ENCODE assay signal across 8 cellular contexts in genomic region chr16:2838928-2839327, GRCh38. TPM values are rescaled to one million over a fixed set of nuclear protein-coding genes. Genes with fewer than 3 reads are reported as not detected.
DNase-seq lines count a peak whose midpoint lies in the region; ATAC-seq, FAIRE-seq and TF ChIP-seq lines count a peak whose summit lies in the region.

No MANE protein-coding gene starts in this region.

- FAIRE-seq in astrocyte (lab: Jason Lieb, UNC) = no peak

- no peaks in the 10 kb centered on the region for H3K27me3 Mint-ChIP-seq in astrocyte (ENCODE audit: low read depth, unreplicated experiment)

- TF ChIP-seq CTCF in SU-DHL-6 (IDR thresholded peaks at IDR 0.05; ENCODE audit: insufficient read depth, low read length, poor library complexity, severe bottlenecking) = peak; percentile 59
- peak; percentile 78 for TF ChIP-seq CTCF in astrocyte (IDR thresholded peaks at IDR 0.05; ENCODE audit: insufficient read depth, low read depth, low read length)
- peak; percentile 80 for TF ChIP-seq CTCF in hepatocyte (IDR thresholded peaks at IDR 0.05; ENCODE audit: poor library complexity)
- peak in 3 of 4 experiments; percentile 23 to 50 (median 33) for TF ChIP-seq CTCF in sigmoid colon (IDR thresholded peaks at IDR 0.05)

- H3K4me1 ChIP-seq in astrocyte (ENCODE audit: insufficient read depth, low read length) (peaks cover 33% of the 10 kb centered on the region), hepatocyte (ENCODE audit: insufficient read depth) (peaks cover 5% of the 10 kb centered on the region), sigmoid colon (peaks cover 0 to 9% (median 3%) of the 10 kb centered on the region in 4 donors)

- H3K9me3 ChIP-seq in SU-DHL-6 (ENCODE audit: insufficient read depth, low read length) = no peaks in the 10 kb centered on the region
- H3K9me3 ChIP-seq in astrocyte (ENCODE audit: insufficient read depth, low read depth, low read length) = no peaks in the 10 kb centered on the region
- no peaks in the 10 kb centered on the region for H3K9me3 ChIP-seq in hepatocyte (ENCODE audit: low read depth)
- H3K9me3 ChIP-seq in sigmoid colon = no peaks in the 10 kb centered on the region

- H3K36me3 ChIP-seq in SU-DHL-6 (ENCODE audit: low read length) (no peaks in the 10 kb centered on the region), astrocyte (ENCODE audit: insufficient read depth, low read length) (no peaks in the 10 kb centered on the region), hepatocyte (replicated peaks; ENCODE audit: insufficient read depth, low read depth) (no peaks in the 10 kb centered on the region), sigmoid colon (no peaks in the 10 kb centered on the region)

- H3K9me3 Mint-ChIP-seq in astrocyte (ENCODE audit: unreplicated experiment) = no peaks in the 10 kb centered on the region

- peaks cover 36% of the 10 kb centered on the region for H3K4me1 Mint-ChIP-seq in astrocyte (ENCODE audit: low read depth, unreplicated experiment)

- H3K27ac Mint-ChIP-seq in astrocyte (ENCODE audit: unreplicated experiment) = peak overlapping the region; percentile 94

- H3F3A ChIP-seq in SU-DHL-6 (ENCODE audit: insufficient read depth) = no peaks in the 10 kb centered on the region

- H3K79me2 ChIP-seq in SU-DHL-6 (ENCODE audit: insufficient read depth, low read length) (no peaks in the 10 kb centered on the region), astrocyte (ENCODE audit: insufficient read depth, low read length) (no peaks in the 10 kb centered on the region), hepatocyte (no peaks in the 10 kb centered on the region)

- DNase-seq in DMS53 (lab: John Stamatoyannopoulos, UW) = peak; percentile 85
- peak; percentile 74 for DNase-seq in HT1080 (ENCODE audit: low read depth)
- DNase-seq in astrocyte (ENCODE audit: low read depth) = peak; percentile 68
- DNase-seq in hepatocyte (ENCODE audit: low spot score) = peak; percentile 90
- no peak for DNase-seq in sigmoid colon

- no peaks in the 10 kb centered on the region for H4K20me1 ChIP-seq in SU-DHL-6 (ENCODE audit: low read depth, low read length)
- no peaks in the 10 kb centered on the region for H4K20me1 ChIP-seq in astrocyte (ENCODE audit: insufficient read depth, low read length)
- H4K20me1 ChIP-seq in hepatocyte (ENCODE audit: insufficient read depth, poor library complexity, severe bottlenecking) = no peaks in the 10 kb centered on the region

- H3K27ac ChIP-seq in SU-DHL-6 (ENCODE audit: low read depth, low read length) (no peak overlapping the region), astrocyte (ENCODE audit: low read depth, low read length) (peak overlapping the region; percentile 5), hepatocyte (no peak overlapping the region), sigmoid colon (no peak overlapping the region)

- H2AFZ ChIP-seq in SU-DHL-6 (ENCODE audit: low read depth, low read length, severe bottlenecking) = no peak overlapping the region
- H2AFZ ChIP-seq in astrocyte (ENCODE audit: low read depth, low read length) = peak overlapping the region; percentile 58
- no peak overlapping the region for H2AFZ ChIP-seq in hepatocyte

- no peak for TF ChIP-seq POLR2A in sigmoid colon (IDR thresholded peaks at IDR 0.05)

- intact Hi-C loops in sigmoid colon (cut with DNase I) = no loop called here

- TF ChIP-seq EP300 in sigmoid colon (IDR thresholded peaks at IDR 0.05) = no peak

- H3K9ac ChIP-seq in SU-DHL-6 (ENCODE audit: low read length) (no peak overlapping the region), astrocyte (ENCODE audit: low read length) (peak overlapping the region; percentile 31)

- no peaks in the 10 kb centered on the region for H3K27me3 ChIP-seq in SU-DHL-6 (ENCODE audit: low read length)
- no peaks in the 10 kb centered on the region for H3K27me3 ChIP-seq in astrocyte (ENCODE audit: insufficient read depth, low read length)
- H3K27me3 ChIP-seq in hepatocyte = no peaks in the 10 kb centered on the region
- peaks cover 0 to 52% (median 16%) of the 10 kb centered on the region in 3 donors for H3K27me3 ChIP-seq in sigmoid colon

- H3K4me3 Mint-ChIP-seq in astrocyte (ENCODE audit: unreplicated experiment) = no peak overlapping the region

- no peaks in the 10 kb centered on the region for H3K36me3 Mint-ChIP-seq in astrocyte (ENCODE audit: low read depth, unreplicated experiment)

- no peak for ATAC-seq in HG02678 (IDR thresholded peaks at IDR 0.05; ENCODE audit: unreplicated experiment)
- no peak for ATAC-seq in HG02610 (IDR thresholded peaks at IDR 0.05; ENCODE audit: unreplicated experiment)

- H3K9me2 ChIP-seq in SU-DHL-6 (replicated peaks; ENCODE audit: insufficient read depth, low read length) = no peaks in the 10 kb centered on the region
- no peaks in the 10 kb centered on the region for H3K9me2 ChIP-seq in hepatocyte (replicated peaks; ENCODE audit: insufficient read depth)

- no peak overlapping the region for H3K4me2 ChIP-seq in SU-DHL-6 (ENCODE audit: low read depth, low read length, poor library complexity, severe bottlenecking)
- H3K4me2 ChIP-seq in astrocyte (ENCODE audit: low read length) = no peak overlapping the region
- no peak overlapping the region for H3K4me2 ChIP-seq in hepatocyte

- 9% methylated on average over 12 of the region's 12 CpGs for WGBS in hepatocyte (ENCODE audit: low lambda C conversion rate, missing lambda C conversion rate)
- WGBS in sigmoid colon, 2 donors = 3 to 7% methylated on average over 12 of the region's 12 CpGs

- H3K4me3 ChIP-seq in SU-DHL-6 (ENCODE audit: insufficient read depth, low read length, poor library complexity, severe bottlenecking) = no peak overlapping the region
- no peak overlapping the region for H3K4me3 ChIP-seq in astrocyte (ENCODE audit: insufficient read depth, low read depth, low read length)
- H3K4me3 ChIP-seq in hepatocyte = no peak overlapping the region
- no peak overlapping the region for H3K4me3 ChIP-seq in sigmoid colon

RNA-seq across cellular contexts. Expression of gene ZG16B, which starts 8.8 kb away (rescaled TPM):
- 0.20 and 0.47 TPM in 2 replicates for total RNA-seq in HT1080 (2014; rRNA removed; shearing (Covaris generic))
- polyA plus RNA-seq in HT1080 (2015; cell fraction: cytosol; rRNA removed) = 0.25 TPM in 1 of 2 replicates, not detected in the other
- polyA plus RNA-seq in HT1080 (2015; cell fraction: nucleus; rRNA removed) = 0.19 and 0.48 TPM in 2 replicates
- total RNA-seq in astrocyte (not detected in 2 replicates), hepatocyte (4.3 and 5.4 TPM in 2 replicates), sigmoid colon (not detected)
- polyA plus RNA-seq in hepatocyte (4.9 and 7.9 TPM in 2 replicates), sigmoid colon (100 to 1,000 TPM in 1 of 3 donors, 10 to 100 TPM in 2; 15.6 to 147 (median 55.0) TPM)

RNA-seq across cellular contexts. Expression of gene PRSS22, which starts 19.0 kb away (rescaled TPM):
- total RNA-seq in HT1080 (2014; rRNA removed; shearing (Covaris generic)) = not detected in 2 replicates
- not detected in 2 replicates for polyA plus RNA-seq in HT1080 (2015; cell fraction: cytosol; rRNA removed)
- not detected in 2 replicates for polyA plus RNA-seq in HT1080 (2015; cell fraction: nucleus; rRNA removed)
- total RNA-seq in astrocyte (0.58 and 1.5 TPM in 2 replicates), hepatocyte (50.0 and 60.2 TPM in 2 replicates), sigmoid colon (not detected)
- polyA plus RNA-seq in hepatocyte (66.3 and 100 TPM in 2 replicates), sigmoid colon (10 to 100 TPM in 1 of 3 donors, not detected in 2; 20.8 TPM)

RNA-seq across cellular contexts. Expression of gene PRSS21, which starts 21.9 kb away (rescaled TPM):
- total RNA-seq in HT1080 (2014; rRNA removed; shearing (Covaris generic)) = not detected in 2 replicates
- polyA plus RNA-seq in HT1080 (2015; cell fraction: cytosol; rRNA removed) = not detected in 2 replicates
- not detected in 2 replicates for polyA plus RNA-seq in HT1080 (2015; cell fraction: nucleus; rRNA removed)
- total RNA-seq in astrocyte = not detected in 2 replicates
- total RNA-seq in hepatocyte = not detected in 2 replicates
- not detected in 2 replicates for polyA plus RNA-seq in hepatocyte
- not detected for total RNA-seq in sigmoid colon
- polyA plus RNA-seq in sigmoid colon = under 1 TPM in 1 of 3 donors, not detected in 2; 0.58 TPM

RNA-seq across cellular contexts. Expression of gene PRSS41, which starts 40.7 kb away (rescaled TPM):
- total RNA-seq in HT1080 (2014; rRNA removed; shearing (Covaris generic)) = not detected in 2 replicates
- polyA plus RNA-seq in HT1080 (2015; cell fraction: cytosol; rRNA removed) = not detected in 2 replicates
- polyA plus RNA-seq in HT1080 (2015; cell fraction: nucleus; rRNA removed) = not detected in 2 replicates
- total RNA-seq in astrocyte = not detected in 2 replicates
- not detected in 2 replicates for total RNA-seq in hepatocyte
- not detected in 2 replicates for polyA plus RNA-seq in hepatocyte
- not detected for total RNA-seq in sigmoid colon
- polyA plus RNA-seq in sigmoid colon = not detected

RNA-seq across cellular contexts. Expression of gene FLYWCH2, which starts 44.1 kb away (rescaled TPM):
- total RNA-seq in HT1080 (2014; rRNA removed; shearing (Covaris generic)) = 33.2 and 34.5 TPM in 2 replicates
- 36.5 and 37.2 TPM in 2 replicates for polyA plus RNA-seq in HT1080 (2015; cell fraction: cytosol; rRNA removed)
- 16.8 and 17.2 TPM in 2 replicates for polyA plus RNA-seq in HT1080 (2015; cell fraction: nucleus; rRNA removed)
- total RNA-seq in astrocyte (36.5 and 40.7 TPM in 2 replicates), hepatocyte (31.6 and 45.1 TPM in 2 replicates), sigmoid colon (10 to 100 TPM; 33.6 to 64.2 (median 55.8) TPM)
- polyA plus RNA-seq in hepatocyte (33.1 and 40.0 TPM in 2 replicates), sigmoid colon (10 to 100 TPM; 27.5 to 43.2 (median 30.7) TPM)

Comparison
In these comparisons a context has a peak if more than half of its experiments do, and no peak if none do; other contexts are left out.
1. RNA of gene PRSS22, which starts 19.0 kb away (total RNA-seq): 50.0 to 60.2 TPM in hepatocyte; 0.58 to 1.5 TPM in astrocyte, not detected in HT1080 and not detected in sigmoid colon; every median in the first group is over 10 times any median in the second.
2. Peak in every context shown above with its lines, with median percentiles within 50 percentile points of each other: CTCF ChIP-seq.